In genomic region chr16:47728229-47728628, GRCh38 we compare ENCODE assay signal across 18 cellular contexts.
A peak's percentile ranks its signal among the peaks of the same experiment; 100 is the strongest.
DNase-seq lines count a peak whose midpoint lies in the region; ATAC-seq, FAIRE-seq and TF ChIP-seq lines count a peak whose summit lies in the region.
"Had no signal": no experiment of that assay in that cellular context is flagged by ENCODE, and none has a peak within 500 bp of the region (broad histone marks: within the 10 kb centered on the region; RNA-seq: fewer than 3 reads in every experiment).

No MANE protein-coding gene starts in this region.

- H3K36me3 ChIP-seq in GM12878 (ENCODE audit: control insufficient read depth in 2 of 2, insufficient read depth in 2 of 2, low read length in 1 of 2), result no peaks in the 10 kb centered on the region
- H3K36me3 ChIP-seq in suprapubic skin, result no peaks in the 10 kb centered on the region

- peak overlapping the region in 4 of 8 donors; percentile 8 to 55 (median 16) for H3K4me3 Mint-ChIP-seq in naive B cell
- H3K4me3 Mint-ChIP-seq: CD14-positive monocyte; T-helper 1 cell treated with Interleukin-12 subunit alpha and Interleukin-12 subunit beta and Interleukin-4 antibody, amounts not matched to agents 30 μg/mL and 1 μg/mL, for 36 hours had no signal

- H3K9ac ChIP-seq in GM12878 (ENCODE audit: control insufficient read depth, insufficient read depth, low read length), result no peak overlapping the region

- intact Hi-C loops in GM12878 (cut with micrococcal nuclease; ENCODE audit: unreplicated experiment), result no loop called here

- ATAC-seq in HG02678 (IDR thresholded peaks at IDR 0.05; ENCODE audit: unreplicated experiment) (peak; percentile 49), GM12878 (peak; percentile 33; the same call in 1 of the 3 replicates), naive B cell (ENCODE audit: low read depth in 2 of 2) (peak; percentile 59 to 60)

- WGBS in GM12878 (ENCODE audit: insufficient coverage, insufficient replicate concordance, low lambda C conversion rate, missing lambda C conversion rate), result 31% methylated on average over 3 of the region's 3 CpGs
- 65% methylated on average over 3 of the region's 3 CpGs for WGBS in suprapubic skin

- SMC1A ChIA-PET in GM12878 (lab: Charles Lee; ENCODE audit: uncharacterized antibody, unreplicated experiment), result no interaction called here

- H3K9me3 ChIP-seq in GM12878 (replicated peaks; ENCODE audit: control insufficient read depth, insufficient read depth, low read length) (no peaks in the 10 kb centered on the region), suprapubic skin (no peaks in the 10 kb centered on the region)
- H3K9me3 ChIP-seq: Caco-2 had no signal

- peak; percentile 7 for DNase-seq in GM12865 (ENCODE audit: low read depth)
- no peak for DNase-seq in GM12878 (ENCODE audit: low read depth, low spot score)
- no peak for DNase-seq in naive B cell
- no peak for DNase-seq in suprapubic skin (ENCODE audit: low spot score in 2 of 2)
- DNase-seq in globus pallidus (ENCODE audit: low spot score), result no peak
- DNase-seq in frontal cortex (ENCODE audit: low spot score in 2 of 2), result no peak
- DNase-seq: Caco-2, DMS153, EL, H7, NCI-H1436, NCI-H2029, NCI-H2171 treated with DMSO at 0.1 percent for 48 hours, NCI-H446 treated with DMSO at 0.1 percent for 48 hours, SHP77 had no signal

- no peak overlapping the region for H2AFZ ChIP-seq in GM12878 (ENCODE audit: control insufficient read depth, low read depth, low read length)

- H3K4me3 ChIP-seq in GM12865 (ENCODE audit: low read depth, low read length), result no peak overlapping the region
- H3K4me3 ChIP-seq in GM12878, result no peak overlapping the region
- no peak overlapping the region for H3K4me3 ChIP-seq in suprapubic skin

- H3K4me1 ChIP-seq in GM12878 (ENCODE audit: control insufficient read depth, insufficient read depth, low read length), result no peaks in the 10 kb centered on the region; the same call in 1 of the 2 replicates
- no peaks in the 10 kb centered on the region for H3K4me1 ChIP-seq in suprapubic skin

- peaks cover 0 to 2% (median 0%) of the 10 kb centered on the region in 7 donors for H3K9me3 Mint-ChIP-seq in naive B cell
- H3K9me3 Mint-ChIP-seq: T-helper 1 cell treated with Interleukin-12 subunit alpha and Interleukin-12 subunit beta and Interleukin-4 antibody, amounts not matched to agents 30 μg/mL and 1 μg/mL, for 36 hours had no signal

- no peaks in the 10 kb centered on the region for H3K79me2 ChIP-seq in GM12878 (ENCODE audit: control insufficient read depth, insufficient read depth, low read length)

- no peak for TF ChIP-seq CTCF in GM12865 (IDR thresholded peaks at IDR 0.05; ENCODE audit: insufficient read depth, low read depth, low read length, missing control alignments)
- no peak for TF ChIP-seq CTCF in GM12878 (IDR thresholded peaks at IDR 0.05 in 2 of 3, conservative IDR thresholded peaks at IDR 0.05 in 1 of 3; ENCODE audit: control insufficient read depth in 2 of 3, extremely low read depth in 1 of 3, insufficient read depth in 1 of 3, low read depth in 3 of 3, low read length in 3 of 3)
- no peak for TF ChIP-seq CTCF in suprapubic skin (IDR thresholded peaks at IDR 0.05)

- no peak overlapping the region for H3K4me2 ChIP-seq in GM12878 (ENCODE audit: control insufficient read depth, insufficient read depth)

- no peaks in the 10 kb centered on the region for H3K36me3 Mint-ChIP-seq in naive B cell
- H3K36me3 Mint-ChIP-seq: CD14-positive monocyte had no signal

- in situ Hi-C loops in GM12878 (cut with MboI), result no loop called here

- TF ChIP-seq EP300 in GM12878 (IDR thresholded peaks at IDR 0.05; ENCODE audit: borderline replicate concordance in 1 of 2, control insufficient read depth in 1 of 2, low read depth in 2 of 2, low read length in 2 of 2) (no peak), suprapubic skin (IDR thresholded peaks at IDR 0.05) (no peak)

- POLR2A ChIA-PET in GM12878 (lab: Charles Lee), result interaction anchor here (0.6 kb wide), 1 partner anchor 28 kb away, joined by 5 read pairs; no protein-coding TSS in a partner anchor

- peak overlapping the region in 1 of 6 donors; percentile 16 for H3K27ac Mint-ChIP-seq in naive B cell
- H3K27ac Mint-ChIP-seq: CD14-positive monocyte; T-helper 1 cell treated with Interleukin-12 subunit alpha and Interleukin-12 subunit beta and Interleukin-4 antibody, amounts not matched to agents 30 μg/mL and 1 μg/mL, for 36 hours had no signal

- H4K20me1 ChIP-seq in GM12878 (ENCODE audit: control insufficient read depth, insufficient read depth), result no peaks in the 10 kb centered on the region

- BruUV-seq in GM12878 (replicated peaks; lab: Mats Ljungman, UMichigan), result no TSS peak

- RAD21 ChIA-PET in GM12878 (lab: Charles Lee; ENCODE audit: unreplicated experiment), result interaction anchor here (0.5 kb wide), 1 partner anchor 839 kb away, joined by 3 read pairs; no protein-coding TSS in a partner anchor

- H3K27me3 Mint-ChIP-seq in naive B cell, result peaks cover 5 to 19% (median 9%) of the 10 kb centered on the region in 3 donors

- no peak for FAIRE-seq in GM12878 (lab: Jason Lieb, UNC)
- no peak for FAIRE-seq in frontal cortex (lab: Jason Lieb, UNC)

- no peak for TF ChIP-seq RAD21 in GM12878 (IDR thresholded peaks at IDR 0.05; ENCODE audit: insufficient read depth, low read depth, low read length)

- CTCF ChIA-PET in GM12878 (lab: Yijun Ruan, JAX), result interaction anchor here (0.6 kb wide), 1 partner anchor 15 kb away, joined by 5 read pairs; no protein-coding TSS in a partner anchor

- H3K27me3 ChIP-seq in GM12878 (replicated peaks in 1 of 2; ENCODE audit: control insufficient read depth in 2 of 2, insufficient read depth in 2 of 2, low read length in 1 of 2), result no peaks in the 10 kb centered on the region
- no peaks in the 10 kb centered on the region for H3K27me3 ChIP-seq in suprapubic skin

- peaks cover 12 to 13% (median 12%) of the 10 kb centered on the region in 3 donors for H3K4me1 Mint-ChIP-seq in naive B cell
- H3K4me1 Mint-ChIP-seq: CD14-positive monocyte had no signal

- no peak for TF ChIP-seq POLR2A in GM12878 (IDR thresholded peaks at IDR 0.05; ENCODE audit: low read depth, low read length)
- TF ChIP-seq POLR2A in suprapubic skin (IDR thresholded peaks at IDR 0.05), result no peak

- H3K27ac ChIP-seq in GM12878 (ENCODE audit: control insufficient read depth, insufficient read depth) (no peak overlapping the region), suprapubic skin (no peak overlapping the region)

TF ChIP-seq in GM12878, 131 proteins besides CTCF, POLR2A, EP300 and RAD21:
- TF ChIP-seq RAD51 (IDR thresholded peaks at IDR 0.05), result no peak
- no peak for TF ChIP-seq ZNF384 (IDR thresholded peaks at IDR 0.05; ENCODE audit: borderline replicate concordance, low read depth, low read length)
- no peak for TF ChIP-seq ZBTB4 (CRISPR knock-in tag; IDR thresholded peaks at IDR 0.05)
- TF ChIP-seq NR2C2 (IDR thresholded peaks at IDR 0.05; ENCODE audit: borderline replicate concordance, control insufficient read depth, insufficient read length, low read depth), result no peak
- TF ChIP-seq ZBTB33 (IDR thresholded peaks at IDR 0.05), result no peak
